In genomic region chr3:171407746-171408145, GRCh38 we compare ENCODE assay signal across 14 cellular contexts. TPM values are rescaled to one million over a fixed set of nuclear protein-coding genes. Genes with fewer than 3 reads are reported as not detected.
DNase-seq lines count a peak whose midpoint lies in the region; ATAC-seq and TF ChIP-seq lines count a peak whose summit lies in the region.
"Had no signal": no experiment of that assay in that cellular context is flagged by ENCODE, and none has a peak within 500 bp of the region (broad histone marks: within the 10 kb centered on the region; RNA-seq: fewer than 3 reads in every experiment).

No MANE protein-coding gene starts in this region.

- no peaks in the 10 kb centered on the region for H3K27me3 Mint-ChIP-seq in T-helper 17 cell
- H3K27me3 Mint-ChIP-seq: central memory CD8-positive, alpha-beta T cell had no signal

- peaks cover 2% of the 10 kb centered on the region for H3K36me3 Mint-ChIP-seq in T-helper 17 cell (ENCODE audit: low read depth)

- no peak for TF ChIP-seq POLR2A in esophagus squamous epithelium (IDR thresholded peaks at IDR 0.05)

- no peaks in the 10 kb centered on the region for H3K27me3 ChIP-seq in ACC112 (ENCODE audit: insufficient read depth, low read length)
- no peaks in the 10 kb centered on the region for H3K27me3 ChIP-seq in esophagus squamous epithelium

- H3K27ac ChIP-seq in ACC112 (ENCODE audit: low read depth, low read length) (peak overlapping the region; percentile 45), esophagus squamous epithelium (no peak overlapping the region)

- H3K9me3 ChIP-seq in T-helper 17 cell (ENCODE audit: control insufficient read depth, low read length, poor library complexity, severe bottlenecking) (no peaks in the 10 kb centered on the region), esophagus squamous epithelium (no peaks in the 10 kb centered on the region)

- H2AFZ ChIP-seq in ACC112 (ENCODE audit: low read length, unreplicated experiment) = no peak overlapping the region

- H3K27ac Mint-ChIP-seq in T-helper 17 cell = peak overlapping the region; percentile 39

- peaks cover 56% of the 10 kb centered on the region for H3K4me1 Mint-ChIP-seq in T-helper 17 cell

- DNase-seq in GM03348 (ENCODE audit: low spot score) = peak; percentile 44
- DNase-seq in T-helper 17 cell = no peak
- peak; percentile 73 for DNase-seq in fibroblast of the aortic adventitia (ENCODE audit: low read depth)
- DNase-seq in GOT3 (lab: John Stamatoyannopoulos, UW) = no peak
- no peak for DNase-seq in ureter (ENCODE audit: low spot score)
- DNase-seq in esophagus squamous epithelium (lab: John Stamatoyannopoulos, UW) = no peak
- DNase-seq: glutamatergic neuron, KG1, NCI-H345, SIG-M5 had no signal

- H3K36me3 ChIP-seq in ACC112 (ENCODE audit: insufficient read depth, low read length) (no peaks in the 10 kb centered on the region), esophagus squamous epithelium (no peaks in the 10 kb centered on the region)

- H3K4me3 Mint-ChIP-seq in T-helper 17 cell = peak overlapping the region; percentile 53
- H3K4me3 Mint-ChIP-seq: central memory CD8-positive, alpha-beta T cell had no signal

- TF ChIP-seq CTCF in fibroblast of the aortic adventitia (IDR thresholded peaks at IDR 0.05; ENCODE audit: insufficient read depth, low read length) (no peak), esophagus squamous epithelium (IDR thresholded peaks at IDR 0.05) (no peak)

- ATAC-seq in T-helper 17 cell (no peak), GM21447 (IDR thresholded peaks at IDR 0.05; ENCODE audit: unreplicated experiment) (no peak)

- 71 to 75% methylated on average over 4 of the region's 4 CpGs for WGBS in esophagus squamous epithelium, 2 donors

- intact Hi-C loops in esophagus squamous epithelium (cut with DNase I) = no loop called here

- H3K4me1 ChIP-seq in ACC112 (ENCODE audit: control insufficient read depth, insufficient read depth, low read length, unreplicated experiment) = peaks cover 12% of the 10 kb centered on the region
- peaks cover 0 to 16% (median 5%) of the 10 kb centered on the region in 3 donors for H3K4me1 ChIP-seq in esophagus squamous epithelium

- no peak overlapping the region for H3K4me3 ChIP-seq in ACC112 (ENCODE audit: low read depth, low read length)
- H3K4me3 ChIP-seq in fibroblast of the aortic adventitia (ENCODE audit: low read depth, low read length) = no peak overlapping the region
- H3K4me3 ChIP-seq in esophagus squamous epithelium = no peak overlapping the region
- H3K4me3 ChIP-seq: lung had no signal

- H3K79me2 ChIP-seq in ACC112 (ENCODE audit: control insufficient read depth, insufficient read depth, low read length, unreplicated experiment) = no peaks in the 10 kb centered on the region

RNA-seq across cellular contexts. Expression of gene TNIK, which starts 52.5 kb away (rescaled TPM):
- total RNA-seq in T-helper 17 cell (10 to 100 TPM; 96.4 to 98.9 TPM), fibroblast of the aortic adventitia (ENCODE audit: low replicate concordance) (21.5 and 24.2 TPM in 2 replicates), ureter (17.1 TPM), esophagus squamous epithelium (10 to 100 TPM in 1 of 4 donors, 1 to 10 TPM in 3; 2.2 to 11.6 (median 4.7) TPM)

Comparison
In these comparisons a context has a peak if more than half of its experiments do, and no peak if none do; other contexts are left out.
1. DNase-seq: peak in GM03348 (single experiment) and fibroblast of the aortic adventitia (single experiment); none in T-helper 17 cell (0 of 3), GOT3 (single experiment), ureter (single experiment) and esophagus squamous epithelium (single experiment).